Comparison of ENCODE assay signal across 10 cellular contexts in genomic region chr1:245599413-245600174, GRCh38.
DNase-seq lines count a peak whose midpoint lies in the region; ATAC-seq lines count a peak whose summit lies in the region.
"Had no signal": no experiment of that assay in that cellular context is flagged by ENCODE, and none has a peak within 500 bp of the region (broad histone marks: within the 10 kb centered on the region; RNA-seq: fewer than 3 reads in every experiment).

No MANE protein-coding gene starts in this region.

- ATAC-seq in GM18861 (IDR thresholded peaks at IDR 0.05; ENCODE audit: unreplicated experiment), result no peak

- peak; percentile 60 for DNase-seq in ELF-1 (ENCODE audit: low read depth, low spot score)
- DNase-seq in MV-4-11 (lab: John Stamatoyannopoulos, UW), result peak; percentile 95
- DNase-seq in epidermal melanocyte (ENCODE audit: insufficient read length, low spot score), result peak; percentile 59
- peak; percentile 57 for DNase-seq in occipital lobe (lab: John Stamatoyannopoulos, UW)
- DNase-seq in NCI-H2196 treated with DMSO at 0.1 percent for 48 hours (lab: John Stamatoyannopoulos, UW; ENCODE audit: unreplicated experiment), result no peak
- no peak for DNase-seq in NCI-H1436 (lab: John Stamatoyannopoulos, UW)
- no peak for DNase-seq in stimulated activated naive CD4-positive, alpha-beta T cell treated with Interleukin-2 at 50 U/mL for 16 hours (lab: John Stamatoyannopoulos, UW)
- DNase-seq: effector CD4-positive, alpha-beta T cell; midbrain had no signal

Comparison
In these comparisons a context has a peak if more than half of its experiments do, and no peak if none do; other contexts are left out.
1. DNase-seq: peak in ELF-1 (single experiment), MV-4-11 (single experiment), epidermal melanocyte (single experiment) and occipital lobe (single experiment); none in NCI-H2196 treated with DMSO at 0.1 percent for 48 hours (single experiment), NCI-H1436 (single experiment) and stimulated activated naive CD4-positive, alpha-beta T cell treated with Interleukin-2 at 50 U/mL for 16 hours (single experiment).